22 cellular contexts compared by ENCODE assay signal in the genomic region with DNA sequence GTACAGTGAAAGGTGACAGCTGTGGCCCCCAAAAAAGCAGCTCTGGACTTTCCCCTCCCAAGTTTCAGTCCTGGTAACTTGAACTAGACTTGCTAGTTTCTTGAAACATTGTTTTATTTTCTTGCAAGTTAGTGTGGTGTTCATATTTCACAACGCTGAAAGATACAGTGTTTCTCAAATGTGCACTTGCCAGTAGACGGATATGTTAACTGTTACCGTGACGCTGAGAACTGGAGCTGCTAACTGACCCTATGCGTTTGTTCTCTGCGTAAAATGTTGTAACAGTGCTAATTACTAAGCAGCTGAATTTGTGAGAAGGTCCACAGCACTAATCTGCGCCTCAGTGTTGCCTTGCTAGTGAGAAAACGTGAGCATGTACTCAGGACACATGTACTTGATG.
DNase-seq lines count a peak whose midpoint lies in the region; FAIRE-seq and TF ChIP-seq lines count a peak whose summit lies in the region.
"Had no signal": no experiment of that assay in that cellular context is flagged by ENCODE, and none has a peak within 500 bp of the region (broad histone marks: within the 10 kb centered on the region; RNA-seq: fewer than 3 reads in every experiment).

No MANE protein-coding gene starts in this region.

- H3K4me3 ChIP-seq in bronchial epithelial cell (ENCODE audit: low read depth, low read length): no peak overlapping the region
- H3K4me3 ChIP-seq: psoas muscle, stomach, tibial nerve had no signal

- H3K36me3 Mint-ChIP-seq in neural crest cell (ENCODE audit: low read depth): no peaks in the 10 kb centered on the region
- H3K36me3 Mint-ChIP-seq: CD4-positive, CD25-positive, alpha-beta regulatory T cell had no signal

- H3K27me3 ChIP-seq in bronchial epithelial cell (ENCODE audit: control insufficient read depth, insufficient read depth, low read length): no peaks in the 10 kb centered on the region
- H3K27me3 ChIP-seq: stomach, tibial nerve had no signal

- peaks cover 59% of the 10 kb centered on the region for H3K4me1 Mint-ChIP-seq in neural crest cell

- H3K27me3 Mint-ChIP-seq in neural crest cell (ENCODE audit: low read depth): peaks cover 2% of the 10 kb centered on the region

- H3K4me3 Mint-ChIP-seq in neural crest cell: no peak overlapping the region
- H3K4me3 Mint-ChIP-seq: activated CD4-positive, alpha-beta T cell treated with anti-CD3 and anti-CD28 coated beads, Interleukin-2, amount 10 ng/mL, durations not matched to agents 7 days and 5 days; activated naive CD4-positive, alpha-beta T cell treated with anti-CD3 and anti-CD28 coated beads for 36 hours; activated T-cell treated with anti-CD3 and anti-CD28 coated beads, Interleukin-2, amount 50 U/mL, for 72 hours; CD4-positive, CD25-positive, alpha-beta regulatory T cell; HFFc6 had no signal

- peak; percentile 59 to 88 (median 76) for DNase-seq in NCI-H1417 (lab: John Stamatoyannopoulos, UW)
- peak; percentile 15 for DNase-seq in NCI-H2227 (lab: John Stamatoyannopoulos, UW; ENCODE audit: unreplicated experiment)
- no peak for DNase-seq in bronchial epithelial cell (ENCODE audit: low read depth)
- no peak for DNase-seq in neural crest cell (ENCODE audit: low read depth, low spot score)
- DNase-seq in CD1c-positive myeloid dendritic cell (ENCODE audit: extremely low spot score): no peak
- DNase-seq in C1 segment of cervical spinal cord (lab: John Stamatoyannopoulos, UW): no peak
- no peak for DNase-seq in EL
- DNase-seq: activated CD4-positive, alpha-beta T cell treated with anti-CD3 and anti-CD28 coated beads, Interleukin-2, amount 10 ng/mL, durations not matched to agents 7 days and 5 days; activated naive CD4-positive, alpha-beta T cell treated with anti-CD3 and anti-CD28 coated beads for 36 hours; activated T-cell treated with anti-CD3 and anti-CD28 coated beads, Interleukin-2, amount 50 U/mL, for 72 hours; amniotic stem cell; CD4-positive, CD25-positive, alpha-beta regulatory T cell; glutamatergic neuron; HFFc6; KBM-7; MM.1S; NCI-H1694; NCI-H510A; psoas muscle; stimulated activated CD8-positive, alpha-beta memory T cell treated with anti-CD3 and anti-CD28 coated beads, Interleukin-4, amount 100 ng/mL, for 48 hours; stomach had no signal

- peak overlapping the region; percentile 2 for H3K27ac Mint-ChIP-seq in neural crest cell (ENCODE audit: unreplicated experiment)
- H3K27ac Mint-ChIP-seq: activated CD4-positive, alpha-beta T cell treated with anti-CD3 and anti-CD28 coated beads, Interleukin-2, amount 10 ng/mL, durations not matched to agents 7 days and 5 days; activated naive CD4-positive, alpha-beta T cell treated with anti-CD3 and anti-CD28 coated beads for 36 hours; activated T-cell treated with anti-CD3 and anti-CD28 coated beads, Interleukin-2, amount 50 U/mL, for 72 hours; HFFc6 had no signal

- TF ChIP-seq CTCF in bronchial epithelial cell (IDR thresholded peaks at IDR 0.05; ENCODE audit: insufficient read depth, low read length, severe bottlenecking) (no peak), neural crest cell (conservative IDR thresholded peaks at IDR 0.05) (no peak)

- FAIRE-seq in bronchial epithelial cell (lab: Jason Lieb, UNC): peak; percentile 18

- H3K9me3 Mint-ChIP-seq in neural crest cell: no peaks in the 10 kb centered on the region
- H3K9me3 Mint-ChIP-seq: activated CD4-positive, alpha-beta T cell treated with anti-CD3 and anti-CD28 coated beads, Interleukin-2, amount 10 ng/mL, durations not matched to agents 7 days and 5 days; activated naive CD4-positive, alpha-beta T cell treated with anti-CD3 and anti-CD28 coated beads for 36 hours; activated T-cell treated with anti-CD3 and anti-CD28 coated beads, Interleukin-2, amount 50 U/mL, for 72 hours; CD4-positive, CD25-positive, alpha-beta regulatory T cell; HFFc6 had no signal

- H3K36me3 ChIP-seq in bronchial epithelial cell (ENCODE audit: control insufficient read depth, insufficient read depth, low read length): no peaks in the 10 kb centered on the region
- H3K36me3 ChIP-seq: stomach, tibial nerve had no signal

Comparison
In these comparisons a context has a peak if more than half of its experiments do, and no peak if none do; other contexts are left out.
1. DNase-seq: peak in NCI-H1417 (3 of 3) and NCI-H2227 (single experiment); none in bronchial epithelial cell (single experiment), neural crest cell (single experiment), CD1c-positive myeloid dendritic cell (single experiment), C1 segment of cervical spinal cord (0 of 14) and EL (single experiment).